11 cellular contexts compared by ENCODE assay signal in genomic region chr3:14113964-14114667, GRCh38. TPM values are rescaled to one million over a fixed set of nuclear protein-coding genes. Genes with fewer than 3 reads are reported as not detected.
DNase-seq lines count a peak whose midpoint lies in the region; ATAC-seq and TF ChIP-seq lines count a peak whose summit lies in the region.
"Had no signal": no experiment of that assay in that cellular context is flagged by ENCODE, and none has a peak within 500 bp of the region (broad histone marks: within the 10 kb centered on the region; RNA-seq: fewer than 3 reads in every experiment).

No MANE protein-coding gene starts in this region.

- no peak for TF ChIP-seq EP300 in esophagus muscularis mucosa (IDR thresholded peaks at IDR 0.05)

- no peak overlapping the region for H3K4me3 ChIP-seq in DOHH2 (ENCODE audit: low read length)
- H3K4me3 ChIP-seq in Loucy (ENCODE audit: low read length, poor library complexity, severe bottlenecking) = no peak overlapping the region
- H3K4me3 ChIP-seq in choroid plexus epithelial cell (ENCODE audit: low read depth, low read length) = no peak overlapping the region
- no peak overlapping the region for H3K4me3 ChIP-seq in esophagus muscularis mucosa
- H3K4me3 ChIP-seq: lower lobe of right lung had no signal

- TF ChIP-seq CTCF in DOHH2 (IDR thresholded peaks at IDR 0.05; ENCODE audit: low read depth, low read length, poor library complexity, severe bottlenecking) (peak; percentile 18), Loucy (conservative IDR thresholded peaks at IDR 0.05; ENCODE audit: low read length) (peak; percentile 65), choroid plexus epithelial cell (conservative IDR thresholded peaks at IDR 0.05; ENCODE audit: low read depth, low read length) (peak; percentile 64), nephron (IDR thresholded peaks at IDR 0.05; ENCODE audit: unreplicated experiment in 3 of 3) (peak in 2 of 3 experiments; percentile 22 to 40), esophagus muscularis mucosa (IDR thresholded peaks at IDR 0.05) (no peak)

- H3K4me2 ChIP-seq in DOHH2 (ENCODE audit: low read length) (no peak overlapping the region), Loucy (ENCODE audit: low read depth, low read length, poor library complexity, severe bottlenecking) (no peak overlapping the region)

- TF ChIP-seq POLR2A in esophagus muscularis mucosa (IDR thresholded peaks at IDR 0.05; ENCODE audit: low read depth) = no peak

- WGBS in esophagus muscularis mucosa = 93% methylated on average over 7 of the region's 7 CpGs

- H3F3A ChIP-seq in DOHH2 (ENCODE audit: control insufficient read depth, insufficient read depth) (peaks cover 4% of the 10 kb centered on the region; the same call in 1 of the 2 replicates), Loucy (ENCODE audit: low read depth) (no peaks in the 10 kb centered on the region)

- no peaks in the 10 kb centered on the region for H3K9me3 Mint-ChIP-seq in nephron
- H3K9me3 Mint-ChIP-seq: activated naive CD4-positive, alpha-beta T cell treated with anti-CD3 and anti-CD28 coated beads, Interleukin-2, amount 50 U/mL, for 72 hours; dendritic cell treated with granulocyte-macrophage colony-stimulating factor and Interleukin-4, amounts not matched to agents 40 ng/mL and 50 ng/mL, for 4 days had no signal

- H2AFZ ChIP-seq in Loucy (ENCODE audit: low read length) = no peak overlapping the region

- no peak for ATAC-seq in T-helper 17 cell
- ATAC-seq: activated naive CD4-positive, alpha-beta T cell treated with anti-CD3 and anti-CD28 coated beads, Interleukin-2, amount 50 U/mL, for 72 hours; lower lobe of right lung had no signal

- no peak overlapping the region for H3K9ac ChIP-seq in Loucy (ENCODE audit: low read depth, low read length, poor library complexity, severe bottlenecking)

- H3K79me2 ChIP-seq in DOHH2 (ENCODE audit: control insufficient read depth, low read length) (peaks cover 22% of the 10 kb centered on the region), Loucy (ENCODE audit: insufficient read depth, low read length) (no peaks in the 10 kb centered on the region)

- H3K27me3 Mint-ChIP-seq in nephron (ENCODE audit: low read depth) (no peaks in the 10 kb centered on the region), T-helper 17 cell (no peaks in the 10 kb centered on the region)
- H3K27me3 Mint-ChIP-seq: dendritic cell treated with granulocyte-macrophage colony-stimulating factor and Interleukin-4, amounts not matched to agents 40 ng/mL and 50 ng/mL, for 4 days had no signal

- H3K4me1 Mint-ChIP-seq in nephron (no peaks in the 10 kb centered on the region), T-helper 17 cell (no peaks in the 10 kb centered on the region)

- no peak overlapping the region for H3K27ac Mint-ChIP-seq in nephron
- H3K27ac Mint-ChIP-seq in T-helper 17 cell = no peak overlapping the region
- H3K27ac Mint-ChIP-seq: activated naive CD4-positive, alpha-beta T cell treated with anti-CD3 and anti-CD28 coated beads, Interleukin-2, amount 50 U/mL, for 72 hours; dendritic cell treated with granulocyte-macrophage colony-stimulating factor and Interleukin-4, amounts not matched to agents 40 ng/mL and 50 ng/mL, for 4 days had no signal

- DNase-seq in choroid plexus epithelial cell (ENCODE audit: low read depth) (peak; percentile 46), cerebellum (ENCODE audit: low spot score) (no peak), T-helper 17 cell (no peak), esophagus muscularis mucosa (ENCODE audit: extremely low spot score) (no peak), NCI-H1417 treated with DMSO at 0.1 percent for 48 hours (lab: John Stamatoyannopoulos, UW) (no peak)
- DNase-seq: lower lobe of right lung had no signal

- H3K27me3 ChIP-seq in DOHH2 (ENCODE audit: control insufficient read depth, low read length) (no peaks in the 10 kb centered on the region), Loucy (ENCODE audit: insufficient read depth, low read length, poor library complexity, severe bottlenecking) (no peaks in the 10 kb centered on the region), esophagus muscularis mucosa (no peaks in the 10 kb centered on the region)

- H4K20me1 ChIP-seq in DOHH2 (ENCODE audit: control insufficient read depth, insufficient read depth, low read depth, low read length) = peaks cover 4% of the 10 kb centered on the region; the same call in 1 of the 2 replicates
- H4K20me1 ChIP-seq in Loucy (ENCODE audit: insufficient read depth, low read length, poor library complexity, severe bottlenecking) = no peaks in the 10 kb centered on the region

- intact Hi-C loops in esophagus muscularis mucosa (cut with DNase I) = no loop called here

- H3K27ac ChIP-seq in DOHH2 (ENCODE audit: low read depth, low read length) (no peak overlapping the region), esophagus muscularis mucosa (replicated peaks in 1 of 4) (no peak overlapping the region)
- H3K27ac ChIP-seq: lower lobe of right lung had no signal

- H3K9me3 ChIP-seq in DOHH2 (ENCODE audit: control insufficient read depth, insufficient read depth, low read length) = no peaks in the 10 kb centered on the region
- no peaks in the 10 kb centered on the region for H3K9me3 ChIP-seq in Loucy (ENCODE audit: insufficient read depth, low read depth, low read length)
- no peaks in the 10 kb centered on the region for H3K9me3 ChIP-seq in T-helper 17 cell (ENCODE audit: control insufficient read depth, low read length, poor library complexity, severe bottlenecking)
- H3K9me3 ChIP-seq in esophagus muscularis mucosa = no peaks in the 10 kb centered on the region
- H3K9me3 ChIP-seq: lower lobe of right lung had no signal

- H3K4me1 ChIP-seq in DOHH2 (ENCODE audit: control insufficient read depth, low read length) (no peaks in the 10 kb centered on the region), Loucy (ENCODE audit: insufficient read depth, low read length, poor library complexity, severe bottlenecking) (peaks cover 22% of the 10 kb centered on the region), esophagus muscularis mucosa (peaks cover 0 to 10% (median 9%) of the 10 kb centered on the region in 4 donors)

- peaks cover 25% of the 10 kb centered on the region for H3K36me3 Mint-ChIP-seq in nephron (ENCODE audit: low read depth)
- peaks cover 2% of the 10 kb centered on the region for H3K36me3 Mint-ChIP-seq in T-helper 17 cell (ENCODE audit: low read depth)

- H3K9me2 ChIP-seq in DOHH2 (replicated peaks; ENCODE audit: control insufficient read depth, low read length) (no peaks in the 10 kb centered on the region), Loucy (replicated peaks; ENCODE audit: low read depth, low read length) (no peaks in the 10 kb centered on the region)

- no peak overlapping the region for H3K4me3 Mint-ChIP-seq in nephron
- H3K4me3 Mint-ChIP-seq in T-helper 17 cell = no peak overlapping the region
- H3K4me3 Mint-ChIP-seq: dendritic cell treated with granulocyte-macrophage colony-stimulating factor and Interleukin-4, amounts not matched to agents 40 ng/mL and 50 ng/mL, for 4 days had no signal

- H3K36me3 ChIP-seq in DOHH2 (ENCODE audit: control insufficient read depth, low read length) = peaks cover 81% of the 10 kb centered on the region
- H3K36me3 ChIP-seq in Loucy (ENCODE audit: insufficient read depth, low read length) = peaks cover 19% of the 10 kb centered on the region; the same call in 1 of the 2 replicates
- peaks cover 15 to 68% (median 56%) of the 10 kb centered on the region in 4 donors for H3K36me3 ChIP-seq in esophagus muscularis mucosa

RNA-seq across cellular contexts. Expression of gene CHCHD4, which starts 10.6 kb away (rescaled TPM):
- total RNA-seq in cerebellum = 5.4 TPM
- 1 to 10 TPM; 2.7 to 3.6 TPM for total RNA-seq in T-helper 17 cell
- total RNA-seq in esophagus muscularis mucosa = 10 to 100 TPM; 21.2 to 27.0 (median 24.3) TPM

RNA-seq across cellular contexts. Expression of gene TMEM43, which starts 10.7 kb away (rescaled TPM):
- total RNA-seq in cerebellum (39.0 TPM), T-helper 17 cell (10 to 100 TPM; 45.6 to 51.4 TPM), esophagus muscularis mucosa (100 to 1,000 TPM; 131 to 208 (median 179) TPM)

Comparison
In these comparisons a context has a peak if more than half of its experiments do, and no peak if none do; other contexts are left out.
1. CTCF ChIP-seq: peak in DOHH2 (single experiment), Loucy (single experiment), choroid plexus epithelial cell (single experiment) and nephron (2 of 3); none in esophagus muscularis mucosa (0 of 3).